ENCODE assay signal across 8 cellular contexts in the genomic region with DNA sequence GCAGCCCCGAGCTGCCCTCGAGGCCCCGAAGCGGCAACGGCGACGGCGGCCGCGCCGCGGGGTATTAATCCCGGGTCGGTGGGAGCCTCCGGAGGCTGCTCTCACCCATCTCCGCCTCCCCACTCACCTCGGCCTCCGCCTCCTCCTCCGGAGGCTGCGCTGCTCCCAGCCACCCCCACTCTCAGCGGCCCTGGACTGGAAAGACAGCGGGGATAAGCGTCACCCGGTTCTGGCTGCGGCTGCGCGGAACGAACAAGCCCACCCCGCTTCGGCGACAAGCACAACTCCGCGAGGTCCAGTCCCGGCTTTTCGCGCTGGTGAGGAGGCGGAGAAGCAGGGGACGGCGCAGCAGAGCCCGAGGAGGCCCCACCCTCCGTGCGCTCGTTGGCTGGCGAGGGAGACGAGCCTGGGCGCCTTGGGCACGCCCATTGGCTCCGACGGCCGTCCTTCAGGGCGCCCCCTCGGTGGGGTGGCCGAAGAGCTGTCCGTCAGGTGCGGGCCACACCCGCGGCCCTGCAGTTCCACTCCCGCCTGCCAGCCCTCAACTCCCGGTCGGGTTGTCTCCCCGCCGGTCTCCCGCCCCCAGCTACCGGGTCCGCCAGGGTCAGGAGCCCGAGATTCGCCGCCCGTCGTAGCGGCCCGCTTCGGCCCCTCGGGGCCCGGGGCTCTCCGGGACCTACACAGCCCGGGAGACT. TPM values are rescaled to one million over a fixed set of nuclear protein-coding genes. Genes with fewer than 3 reads are reported as not detected.
DNase-seq lines count a peak whose midpoint lies in the region; ATAC-seq, FAIRE-seq and TF ChIP-seq lines count a peak whose summit lies in the region.

A gene (minus strand): TSS at position 327 of the 695 bp plus-strand sequence. CDS start 11,469 bp downstream, outside the sequence.

- H3K27ac ChIP-seq in SU-DHL-6 (ENCODE audit: low read depth, low read length) (peak within 1 kb of the TSS; percentile 82), pancreas (peak within 1 kb of the TSS; percentile 96 to 100 (median 97)), tibial artery (peak within 1 kb of the TSS; percentile 98 to 99)

- H3K36me3 ChIP-seq in SU-DHL-6 (ENCODE audit: low read length) (no peaks in the 10 kb centered on the region), pancreas (no peaks in the 10 kb centered on the region), tibial artery (no peaks in the 10 kb centered on the region)

- peak; percentile 98 for DNase-seq in GM10266 (ENCODE audit: extremely low spot score)
- DNase-seq in NCI-H128 (lab: John Stamatoyannopoulos, UW; ENCODE audit: unreplicated experiment) = peak; percentile 100
- DNase-seq in activated naive CD8-positive, alpha-beta T cell treated with anti-CD3 and anti-CD28 coated beads, Interleukin-2, amount 50 U/mL, for 16 hours (ENCODE audit: low read depth, low spot score) = peak; percentile 90
- peak; percentile 99 for DNase-seq in Right ventricle myocardium inferior (ENCODE audit: missing footprints)
- peak; percentile 97 to 99 (median 99) for DNase-seq in pancreas
- peak; percentile 98 to 100 for DNase-seq in tibial artery

- peak within 1 kb of the TSS; percentile 90 for H3K9ac ChIP-seq in SU-DHL-6 (ENCODE audit: low read length)

- H3K9me2 ChIP-seq in SU-DHL-6 (replicated peaks; ENCODE audit: insufficient read depth, low read length) = no peaks in the 10 kb centered on the region

- WGBS in pancreas, 2 donors = 0 to 1% methylated on average over 61 to 77 of the region's 77 CpGs

- no peaks in the 10 kb centered on the region for H3K27me3 ChIP-seq in SU-DHL-6 (ENCODE audit: low read length)
- no peaks in the 10 kb centered on the region for H3K27me3 ChIP-seq in pancreas
- no peaks in the 10 kb centered on the region for H3K27me3 ChIP-seq in tibial artery

- 0 out of 2 replicates have a peak, but pooled peaks cover 5% of the 10 kb centered on the region for H3F3A ChIP-seq in SU-DHL-6 (ENCODE audit: insufficient read depth)

- FAIRE-seq in pancreas (lab: Jason Lieb, UNC) = no peak

- H3K4me3 ChIP-seq in SU-DHL-6 (ENCODE audit: insufficient read depth, low read length, poor library complexity, severe bottlenecking) (peak within 1 kb of the TSS; percentile 92), pancreas (peak within 1 kb of the TSS; percentile 76 to 87 (median 86)), tibial artery (peak within 1 kb of the TSS; percentile 96 to 97)

- H3K4me2 ChIP-seq in SU-DHL-6 (ENCODE audit: low read depth, low read length, poor library complexity, severe bottlenecking) = peak within 1 kb of the TSS; percentile 78

- peak within 1 kb of the TSS; percentile 85 for H2AFZ ChIP-seq in SU-DHL-6 (ENCODE audit: low read depth, low read length, severe bottlenecking)

- ATAC-seq in HG02642 (IDR thresholded peaks at IDR 0.05; ENCODE audit: poor library complexity, unreplicated experiment) = peak; percentile 87
- peak; percentile 98 for ATAC-seq in Right ventricle myocardium inferior
- peak; percentile 89 to 95 (median 92) for ATAC-seq in pancreas

- H3K79me2 ChIP-seq in SU-DHL-6 (ENCODE audit: insufficient read depth, low read length) = peaks cover 34% of the 10 kb centered on the region

- H3K4me1 ChIP-seq in pancreas = peaks cover 12 to 18% (median 14%) of the 10 kb centered on the region in 3 donors
- H3K4me1 ChIP-seq in tibial artery = peaks cover 0 to 29% (median 19%) of the 10 kb centered on the region in 4 donors

- no peaks in the 10 kb centered on the region for H3K9me3 ChIP-seq in SU-DHL-6 (ENCODE audit: insufficient read depth, low read length)
- no peaks in the 10 kb centered on the region for H3K9me3 ChIP-seq in pancreas
- no peaks in the 10 kb centered on the region for H3K9me3 ChIP-seq in tibial artery

- intact Hi-C loops in Right ventricle myocardium inferior (cut with DNase I) = loop anchor here (1.0 to 2.0 kb wide), 3 partner anchors 81 to 230 kb away; a partner anchor contains a TSS
- intact Hi-C loops in pancreas (cut with DNase I) = no loop called here
- intact Hi-C loops in tibial artery (cut with DNase I; ENCODE audit: low total_unique reads) = loop anchor here (2.0 kb wide), 3 partner anchors 81 to 231 kb away; a partner anchor contains a TSS

- no peak for TF ChIP-seq CTCF in GM10266 (IDR thresholded peaks at IDR 0.05; ENCODE audit: control insufficient read depth, insufficient read depth, low read depth, missing control alignments)
- no peak for TF ChIP-seq CTCF in SU-DHL-6 (IDR thresholded peaks at IDR 0.05; ENCODE audit: insufficient read depth, low read length, poor library complexity, severe bottlenecking)
- no peak for TF ChIP-seq CTCF in pancreas (IDR thresholded peaks at IDR 0.05)
- peak in 1 of 2 experiments; percentile 7 for TF ChIP-seq CTCF in tibial artery (IDR thresholded peaks at IDR 0.05)

- no peaks in the 10 kb centered on the region for H4K20me1 ChIP-seq in SU-DHL-6 (ENCODE audit: low read depth, low read length)

RNA-seq across cellular contexts. Expression of the gene that starts here (rescaled TPM):
- total RNA-seq in Right ventricle myocardium inferior (7.5 TPM), pancreas (1 to 10 TPM; 4.9 to 8.3 (median 5.1) TPM)
- polyA plus RNA-seq in pancreas = 1 to 10 TPM; 3.5 to 6.6 TPM

Comparison
In these comparisons a context has a peak if more than half of its experiments do, and no peak if none do; other contexts are left out.
1. Peak in every context shown above with its lines: DNase-seq, ATAC-seq, H3K4me3 ChIP-seq and H3K27ac ChIP-seq.
2. intact Hi-C loops: an anchor here in Right ventricle myocardium inferior (1.0 to 2.0 kb wide) and tibial artery (2.0 kb wide); none called in pancreas.